In the genomic region with DNA sequence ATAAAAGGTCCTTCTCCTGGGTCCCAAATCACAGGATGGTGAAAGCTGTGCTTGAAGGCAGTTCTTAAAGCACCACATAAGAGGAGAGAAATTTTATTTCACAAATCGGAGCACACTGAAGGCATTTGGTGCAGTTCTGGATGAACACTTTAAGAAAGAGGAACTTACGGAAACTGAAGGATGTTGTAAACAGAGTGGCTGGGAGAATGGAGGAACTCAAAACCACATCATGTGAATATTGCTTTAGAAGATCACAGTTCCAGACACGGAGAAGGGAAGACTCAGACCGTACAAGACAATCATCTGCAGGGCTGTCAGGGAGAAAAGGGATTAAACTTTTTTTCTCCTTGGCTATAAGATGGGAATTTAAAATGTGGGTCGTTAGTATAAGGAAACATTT, we compare ENCODE assay signal across 21 cellular contexts. TPM values are rescaled to one million over a fixed set of nuclear protein-coding genes. Genes with fewer than 3 reads are reported as not detected.
DNase-seq lines count a peak whose midpoint lies in the region; ATAC-seq and TF ChIP-seq lines count a peak whose summit lies in the region.
"Had no signal": no experiment of that assay in that cellular context is flagged by ENCODE, and none has a peak within 500 bp of the region (broad histone marks: within the 10 kb centered on the region; RNA-seq: fewer than 3 reads in every experiment).

No MANE protein-coding gene starts in this region.

- DNase-seq in left ventricle myocardium superior (no peak), right cardiac atrium (no peak), OCI-M1 (lab: John Stamatoyannopoulos, UW) (peak; percentile 77), left lung (no peak), NCI-H774 (lab: John Stamatoyannopoulos, UW) (no peak), GM10248 (ENCODE audit: extremely low spot score) (no peak)
- DNase-seq: activated naive CD8-positive, alpha-beta T cell treated with anti-CD3 and anti-CD28 coated beads for 36 hours; CD4-positive, alpha-beta T cell; colonic mucosa; DMS153; HFFc6; IMR-90; mesendoderm; NCI-H2081; SJCRH30; T-helper 9 cell had no signal

- no peaks in the 10 kb centered on the region for H3K27me3 ChIP-seq in right cardiac atrium (ENCODE audit: control insufficient read depth, insufficient read depth)
- H3K27me3 ChIP-seq in left lung: no peaks in the 10 kb centered on the region
- H3K27me3 ChIP-seq: colonic mucosa, SJCRH30 had no signal

- H3K9me3 ChIP-seq in right cardiac atrium (ENCODE audit: control insufficient read depth, low read length) (no peaks in the 10 kb centered on the region), left lung (no peaks in the 10 kb centered on the region)
- H3K9me3 ChIP-seq: colonic mucosa, prostate gland, SJCRH30 had no signal

- intact Hi-C loops in left ventricle myocardium superior (cut with micrococcal nuclease): no loop called here
- intact Hi-C loops in right cardiac atrium (cut with DNase I): no loop called here
- intact Hi-C loops in left lung (cut with DNase I): no loop called here

- CTCF ChIA-PET in GM10248 (lab: Yijun Ruan, JAX): interaction anchor here (1.0 kb wide), 1 partner anchor 19 kb away, joined by 3 read pairs; no protein-coding TSS in a partner anchor

- 64% methylated on average over 5 of the region's 5 CpGs for WGBS in right cardiac atrium

- no peak overlapping the region for H3K27ac ChIP-seq in right cardiac atrium (ENCODE audit: low read length)
- H3K27ac ChIP-seq in left lung: peak overlapping the region in 1 of 2 donors; percentile 86
- H3K27ac ChIP-seq: colonic mucosa, prostate gland, SJCRH30 had no signal

- no peaks in the 10 kb centered on the region for H3K36me3 ChIP-seq in left lung
- H3K36me3 ChIP-seq: colonic mucosa, prostate gland, SJCRH30 had no signal

- H3K4me3 ChIP-seq in right cardiac atrium (ENCODE audit: low read length): no peak overlapping the region
- no peak overlapping the region for H3K4me3 ChIP-seq in left lung
- H3K4me3 ChIP-seq: colonic mucosa, prostate gland, SJCRH30 had no signal

- peak; percentile 57 for ATAC-seq in left ventricle myocardium superior
- ATAC-seq in right cardiac atrium: no peak
- peak; percentile 63 for ATAC-seq in left lung
- ATAC-seq in GM18511 (IDR thresholded peaks at IDR 0.05; ENCODE audit: unreplicated experiment): no peak
- no peak for ATAC-seq in GM21526 (IDR thresholded peaks at IDR 0.05; ENCODE audit: low FRiP score, unreplicated experiment)

- TF ChIP-seq CTCF in left lung (IDR thresholded peaks at IDR 0.05): no peak
- no peak for TF ChIP-seq CTCF in GM10248 (IDR thresholded peaks at IDR 0.05; ENCODE audit: control extremely low read depth, extremely low read depth, low read depth, missing control alignments)

- POLR2A ChIA-PET in GM10248 (lab: Yijun Ruan, JAX): no interaction called here

- H3K4me1 ChIP-seq in right cardiac atrium (ENCODE audit: control insufficient read depth, insufficient read depth, low read length): no peaks in the 10 kb centered on the region
- H3K4me1 ChIP-seq in left lung: peaks cover 0 to 47% of the 10 kb centered on the region in 2 donors
- H3K4me1 ChIP-seq: colonic mucosa, prostate gland, SJCRH30 had no signal

RNA-seq across cellular contexts. Expression of a gene that starts 9.0 kb away (rescaled TPM):
- 0.64 TPM for total RNA-seq in left ventricle myocardium superior
- under 1 TPM in 2 of 4 donors, not detected in 2; 0.66 to 0.79 TPM for total RNA-seq in right cardiac atrium
- not detected for polyA plus RNA-seq in right cardiac atrium
- total RNA-seq in left lung: 1 to 10 TPM; 2.6 to 8.6 TPM
- total RNA-seq: activated naive CD8-positive, alpha-beta T cell treated with anti-CD3 and anti-CD28 coated beads for 36 hours; CD4-positive, alpha-beta T cell; HFFc6; IMR-90; NCI-H460; SJCRH30 had no signal
- polyA plus RNA-seq: IMR-90, keratinocyte had no signal

Comparison
In these comparisons a context has a peak if more than half of its experiments do, and no peak if none do; other contexts are left out.
1. ATAC-seq: peak in left ventricle myocardium superior (single experiment) and left lung (single experiment); none in right cardiac atrium (0 of 2), GM18511 (single experiment) and GM21526 (single experiment).